Comparison of ENCODE assay signal across 1 cellular context in genomic region chr17:18038861-18039534, GRCh38.
TF ChIP-seq lines count a peak whose summit lies in the region.

TSS of gene ATPAF2 (minus strand) at chr17:18039168. CDS start at chr17:18039013, 155 bp downstream.
TSS of gene GID4 (plus strand) at chr17:18039408. CDS start at chr17:18039465, 57 bp downstream.

TF ChIP-seq in HEK293, 187 proteins besides CTCF, POLR2A, EP300 and RAD21 (continued from another document):
- TF ChIP-seq ZBTB49 (tag by site-specific recombination; IDR thresholded peaks at IDR 0.05; ENCODE audit: low read depth) (no peak), ZBTB6 (tag by site-specific recombination; IDR thresholded peaks at IDR 0.05) (0 out of 2 replicates have a peak, but pooled peaks have one; percentile 26), ZNF112 (tag by site-specific recombination; IDR thresholded peaks at IDR 0.05) (no peak), ZNF239 (tag by site-specific recombination; IDR thresholded peaks at IDR 0.05) (no peak), KLF7 (tag by site-specific recombination; IDR thresholded peaks at IDR 0.05; ENCODE audit: borderline replicate concordance) (0 out of 2 replicates have a peak, but pooled peaks have one; percentile 27), ZNF341 (tag by site-specific recombination; IDR thresholded peaks at IDR 0.05; ENCODE audit: low read depth) (0 out of 2 replicates have a peak, but pooled peaks have one; percentile 33), ZNF621 (tag by site-specific recombination; IDR thresholded peaks at IDR 0.05) (no peak), ZBTB7A (tag by site-specific recombination; IDR thresholded peaks at IDR 0.05; ENCODE audit: low read depth) (peak; percentile 78; the same call in 1 of the 2 replicates), WT1 (tag by site-specific recombination; IDR thresholded peaks at IDR 0.05) (no peak; the same call in 1 of the 2 replicates), ZNF580 (tag by site-specific recombination; IDR thresholded peaks at IDR 0.05) (peak; percentile 60; the same call in 1 of the 2 replicates), ZNF624 (tag by site-specific recombination; IDR thresholded peaks at IDR 0.05) (no peak), ZSCAN30 (tag by site-specific recombination; IDR thresholded peaks at IDR 0.05) (0 out of 2 replicates have a peak, but pooled peaks have one; percentile 42), IKZF3 (tag by site-specific recombination; IDR thresholded peaks at IDR 0.05) (no peak), ZNF654 (tag by site-specific recombination; IDR thresholded peaks at IDR 0.05; ENCODE audit: low read depth) (no peak), HOXD13 (CRISPR knock-in tag; IDR thresholded peaks at IDR 0.05; ENCODE audit: borderline replicate concordance) (no peak), PBX3 (CRISPR knock-in tag; IDR thresholded peaks at IDR 0.05) (peak; percentile 29; the same call in 1 of the 2 replicates), SETDB1 (IDR thresholded peaks at IDR 0.05; ENCODE audit: insufficient read length, low read length) (no peak), ZNF530 (tag by site-specific recombination; IDR thresholded peaks at IDR 0.05; ENCODE audit: low read depth) (no peak), TRIM28 (IDR thresholded peaks at IDR 0.05; ENCODE audit: borderline replicate concordance, low read length) (no peak; the same call in 1 of the 2 replicates), ZNF302 (tag by site-specific recombination; IDR thresholded peaks at IDR 0.05; ENCODE audit: low read depth) (no peak), ZNF2 (tag by site-specific recombination; IDR thresholded peaks at IDR 0.05) (peak; percentile 28; the same call in 1 of the 2 replicates), ZBTB44 (tag by site-specific recombination; IDR thresholded peaks at IDR 0.05) (no peak), ZNF19 (tag by site-specific recombination; IDR thresholded peaks at IDR 0.05; ENCODE audit: low read depth) (no peak), ZNF223 (tag by site-specific recombination; IDR thresholded peaks at IDR 0.05) (no peak), ZNF335 (tag by site-specific recombination; conservative IDR thresholded peaks at IDR 0.05) (peak; percentile 99), OSR2 (tag by site-specific recombination; IDR thresholded peaks at IDR 0.05) (no peak), ZNF629 (tag by site-specific recombination; IDR thresholded peaks at IDR 0.05) (peak; percentile 76), OVOL3 (tag by site-specific recombination; IDR thresholded peaks at IDR 0.05) (no peak), ZNF366 (tag by site-specific recombination; conservative IDR thresholded peaks at IDR 0.05) (no peak), ZNF391 (tag by site-specific recombination; IDR thresholded peaks at IDR 0.05; ENCODE audit: borderline replicate concordance, low read depth) (peak; percentile 60; the same call in 1 of the 2 replicates), GLIS2 (tag by site-specific recombination; IDR thresholded peaks at IDR 0.05) (peak; percentile 99), ZNF121 (tag by site-specific recombination; IDR thresholded peaks at IDR 0.05) (no peak), ZNF169 (tag by site-specific recombination; IDR thresholded peaks at IDR 0.05) (no peak), ZNF768 (tag by site-specific recombination; IDR thresholded peaks at IDR 0.05) (no peak), ZNF202 (tag by site-specific recombination; IDR thresholded peaks at IDR 0.05; ENCODE audit: borderline replicate concordance) (no peak), ZNF214 (tag by site-specific recombination; IDR thresholded peaks at IDR 0.05; ENCODE audit: borderline replicate concordance) (no peak), ZSCAN18 (tag by site-specific recombination; IDR thresholded peaks at IDR 0.05) (0 out of 2 replicates have a peak, but pooled peaks have one; percentile 57), EGR2 (tag by site-specific recombination; IDR thresholded peaks at IDR 0.05; ENCODE audit: low read depth) (peak; percentile 89), ZNF660 (tag by site-specific recombination; IDR thresholded peaks at IDR 0.05) (0 out of 2 replicates have a peak, but pooled peaks have one; percentile 45), BCL11A (tag by site-specific recombination; IDR thresholded peaks at IDR 0.05; ENCODE audit: low read depth) (no peak), SP3 (tag by site-specific recombination; IDR thresholded peaks at IDR 0.05) (peak; percentile 99), ZNF514 (tag by site-specific recombination; IDR thresholded peaks at IDR 0.05) (no peak), ZNF416 (tag by site-specific recombination; IDR thresholded peaks at IDR 0.05) (no peak), ZNF600 (tag by site-specific recombination; IDR thresholded peaks at IDR 0.05) (no peak; the same call in 1 of the 2 replicates), KLF10 (tag by site-specific recombination; IDR thresholded peaks at IDR 0.05) (peak; percentile 99), ZNF175 (tag by site-specific recombination; IDR thresholded peaks at IDR 0.05) (no peak), ZBTB10 (tag by site-specific recombination; IDR thresholded peaks at IDR 0.05) (peak; percentile 79), ZSCAN23 (tag by site-specific recombination; IDR thresholded peaks at IDR 0.05) (no peak), ZNF747 (tag by site-specific recombination; IDR thresholded peaks at IDR 0.05) (no peak), ZNF157 (tag by site-specific recombination; IDR thresholded peaks at IDR 0.05) (no peak)
